Comparison of ENCODE assay signal across 1 cellular context in genomic region chr9:74952281-74953151, GRCh38.
TF ChIP-seq lines count a peak whose summit lies in the region.

A gene with protein sequence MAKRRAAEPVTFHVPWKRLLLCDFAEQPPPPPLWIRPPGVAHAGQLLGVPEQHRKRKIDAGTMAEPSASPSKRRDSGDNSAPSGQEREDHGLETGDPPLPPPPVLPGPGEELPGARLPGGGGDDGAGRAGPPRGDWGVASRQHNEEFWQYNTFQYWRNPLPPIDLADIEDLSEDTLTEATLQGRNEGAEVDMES (minus strand): TSS chr9:74952912. CDS start chr9:74952611, 301 bp downstream.

TF ChIP-seq in HepG2, 621 proteins besides CTCF, POLR2A, EP300 and RAD21 (continued from another document):
- TF ChIP-seq DRAP1 (CRISPR knock-in tag; IDR thresholded peaks at IDR 0.05) (no peak), BORCS8-MEF2B (CRISPR knock-in tag; IDR thresholded peaks at IDR 0.05) (0 out of 2 replicates have a peak, but pooled peaks have one; percentile 75), NFIC (IDR thresholded peaks at IDR 0.05; ENCODE audit: low read length) (no peak), HOXA9 (CRISPR knock-in tag; IDR thresholded peaks at IDR 0.05; ENCODE audit: borderline replicate concordance) (peak; percentile 64; the same call in 1 of the 2 replicates), ATAD3A (CRISPR knock-in tag; IDR thresholded peaks at IDR 0.05) (no peak), FOXC1 (CRISPR knock-in tag; IDR thresholded peaks at IDR 0.05; ENCODE audit: borderline replicate concordance) (peak; percentile 68), CREB1 (IDR thresholded peaks at IDR 0.05) (no peak), CREB1 (CRISPR knock-in tag; IDR thresholded peaks at IDR 0.05) (no peak), PRDM10 (CRISPR knock-in tag; IDR thresholded peaks at IDR 0.05; ENCODE audit: low read depth) (0 out of 2 replicates have a peak, but pooled peaks have one; percentile 15), EEA1 (CRISPR knock-in tag; IDR thresholded peaks at IDR 0.05; ENCODE audit: borderline replicate concordance) (peak; percentile 96), GATA4 (IDR thresholded peaks at IDR 0.05; ENCODE audit: borderline replicate concordance, low read depth) (no peak)
- TF ChIP-seq, protein P1, sequence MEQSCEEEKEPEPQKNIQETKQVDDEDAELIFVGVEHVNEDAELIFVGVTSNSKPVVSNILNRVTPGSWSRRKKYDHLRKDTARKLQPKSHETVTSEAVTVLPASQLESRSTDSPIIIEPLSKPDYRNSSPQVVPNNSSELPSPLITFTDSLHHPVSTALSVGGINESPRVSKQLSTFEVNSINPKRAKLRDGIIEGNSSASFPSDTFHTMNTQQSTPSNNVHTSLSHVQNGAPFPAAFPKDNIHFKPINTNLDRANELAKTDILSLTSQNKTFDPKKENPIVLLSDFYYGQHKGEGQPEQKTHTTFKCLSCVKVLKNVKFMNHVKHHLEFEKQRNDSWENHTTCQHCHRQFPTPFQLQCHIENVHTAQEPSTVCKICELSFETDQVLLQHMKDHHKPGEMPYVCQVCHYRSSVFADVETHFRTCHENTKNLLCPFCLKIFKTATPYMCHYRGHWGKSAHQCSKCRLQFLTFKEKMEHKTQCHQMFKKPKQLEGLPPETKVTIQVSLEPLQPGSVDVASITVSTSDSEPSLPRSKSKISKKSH (CRISPR knock-in tag; IDR thresholded peaks at IDR 0.05; ENCODE audit: borderline replicate concordance): peak; percentile 97
